ENCODE assay signal across 10 cellular contexts in the genomic region with DNA sequence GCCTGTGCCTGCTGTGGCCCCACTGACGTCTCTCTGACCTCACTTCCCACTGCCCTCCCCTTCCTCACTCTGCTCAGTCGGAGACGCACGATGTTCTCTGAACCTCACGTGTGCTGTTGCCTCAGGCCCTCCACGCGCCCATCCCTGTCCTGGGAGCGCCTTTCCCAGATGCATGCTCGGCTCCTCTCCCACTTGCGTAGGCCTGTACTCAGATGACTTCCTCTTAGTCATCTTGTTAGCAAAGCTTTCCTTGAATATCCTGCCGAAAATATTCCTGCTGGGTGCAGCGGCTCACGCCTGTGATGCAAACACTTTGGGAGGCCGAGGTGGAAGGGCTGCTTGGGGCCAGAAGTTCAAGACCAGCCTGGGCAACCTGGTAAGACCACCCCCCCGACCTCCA. TPM values are rescaled to one million over a fixed set of nuclear protein-coding genes. Genes with fewer than 3 reads are reported as not detected.
DNase-seq lines count a peak whose midpoint lies in the region; ATAC-seq and TF ChIP-seq lines count a peak whose summit lies in the region.
"Had no signal": no experiment of that assay in that cellular context is flagged by ENCODE, and none has a peak within 500 bp of the region (broad histone marks: within the 10 kb centered on the region; RNA-seq: fewer than 3 reads in every experiment).

No MANE protein-coding gene starts in this region.

- H3K4me1 Mint-ChIP-seq in Caco-2 (ENCODE audit: low read depth, unreplicated experiment) = no peaks in the 10 kb centered on the region

- intact Hi-C loops in posterior cingulate gyrus (cut with DNase I) = no loop called here
- intact Hi-C loops in Caco-2 (cut with micrococcal nuclease; ENCODE audit: unreplicated experiment) = no loop called here

- no peak overlapping the region for H3K4me3 Mint-ChIP-seq in Caco-2 (ENCODE audit: unreplicated experiment)

- DNase-seq in GM03348 (ENCODE audit: low spot score) (peak; percentile 88), SK-N-DZ (ENCODE audit: low spot score) (peak; percentile 40), fibroblast of peridontal ligament (ENCODE audit: extremely low read depth) (peak; percentile 92), posterior cingulate gyrus (peak in 8 of 10 donors; percentile 52 to 96 (median 77)), NCI-H748 treated with DMSO at 0.1 percent for 48 hours (lab: John Stamatoyannopoulos, UW) (no peak), Caco-2 (no peak)
- no peak for DNase-seq in stimulated activated naive CD4-positive, alpha-beta T cell (lab: John Stamatoyannopoulos, UW)
- DNase-seq: NCI-H1930; stimulated activated CD8-positive, alpha-beta memory T cell treated with anti-CD3 and anti-CD28 coated beads, Interleukin-4, amount 100 ng/mL, for 48 hours had no signal

- POLR2A ChIA-PET in Caco-2 (lab: Charles Lee) = no interaction called here

- H3K9me3 Mint-ChIP-seq in Caco-2 (ENCODE audit: unreplicated experiment) = no peaks in the 10 kb centered on the region

- H3K36me3 ChIP-seq in Caco-2 (ENCODE audit: control insufficient read depth, insufficient read depth, low read length) = no peaks in the 10 kb centered on the region

- no TSS peak for BruUV-seq in Caco-2 (replicated peaks; lab: Mats Ljungman, UMichigan)

- no peaks in the 10 kb centered on the region for H3K27me3 ChIP-seq in Caco-2 (replicated peaks; ENCODE audit: control insufficient read depth, insufficient read depth, low read length)

- TF ChIP-seq CTCF in Caco-2 (IDR thresholded peaks at IDR 0.05; ENCODE audit: insufficient read depth in 1 of 2, low read depth in 1 of 2, low read length in 1 of 2, severe bottlenecking in 1 of 2, unreplicated experiment in 1 of 2) = no peak

- H3K27ac Mint-ChIP-seq in Caco-2 (ENCODE audit: unreplicated experiment) = no peak overlapping the region

- H3K9me3 ChIP-seq in Caco-2 = no peaks in the 10 kb centered on the region

- ATAC-seq in GM18520 (IDR thresholded peaks at IDR 0.05; ENCODE audit: unreplicated experiment) = no peak

- H3K4me3 ChIP-seq in Caco-2 (ENCODE audit: low read depth, low read length) = no peak overlapping the region

- no peaks in the 10 kb centered on the region for H3K4me1 ChIP-seq in Caco-2

- CTCF ChIA-PET in Caco-2 (lab: Charles Lee) = no interaction called here

- peaks cover 5% of the 10 kb centered on the region for H3K27me3 Mint-ChIP-seq in Caco-2 (ENCODE audit: insufficient read depth, unreplicated experiment)

- no peaks in the 10 kb centered on the region for H3K36me3 Mint-ChIP-seq in Caco-2 (ENCODE audit: insufficient read depth, unreplicated experiment)

RNA-seq across cellular contexts. Expression of a gene that starts 9.3 kb away (rescaled TPM):
- 0.17 and 0.22 TPM in 2 replicates for polyA plus RNA-seq in SK-N-DZ (2014; cell fraction: cytosol; rRNA removed)
- polyA plus RNA-seq in SK-N-DZ (2014; cell fraction: nucleus; rRNA removed) = 2.4 and 8.4 TPM in 2 replicates
- not detected in 2 replicates for total RNA-seq in Caco-2 (2022)

RNA-seq across cellular contexts. Expression of a gene that starts 19.9 kb away (rescaled TPM):
- polyA plus RNA-seq in SK-N-DZ (2014; cell fraction: cytosol; rRNA removed) = 0.36 and 1.2 TPM in 2 replicates
- 0.44 and 1.6 TPM in 2 replicates for polyA plus RNA-seq in SK-N-DZ (2014; cell fraction: nucleus; rRNA removed)
- total RNA-seq in Caco-2 (2022) = 2.3 and 2.7 TPM in 2 replicates

RNA-seq across cellular contexts. Expression of a gene that starts 23.0 kb away (rescaled TPM):
- polyA plus RNA-seq in SK-N-DZ (2014; cell fraction: cytosol; rRNA removed) = 1.0 and 2.6 TPM in 2 replicates
- 0.83 and 1.4 TPM in 2 replicates for polyA plus RNA-seq in SK-N-DZ (2014; cell fraction: nucleus; rRNA removed)
- 0.45 and 0.91 TPM in 2 replicates for total RNA-seq in Caco-2 (2022)

RNA-seq across cellular contexts. Expression of a gene that starts 31.9 kb away (rescaled TPM):
- 0.74 TPM in 1 of 2 replicates, not detected in the other for polyA plus RNA-seq in SK-N-DZ (2014; cell fraction: cytosol; rRNA removed)
- 2.1 TPM in 1 of 2 replicates, not detected in the other for polyA plus RNA-seq in SK-N-DZ (2014; cell fraction: nucleus; rRNA removed)
- 2.9 and 4.2 TPM in 2 replicates for total RNA-seq in Caco-2 (2022)

RNA-seq across cellular contexts. Expression of a gene that starts 39.1 kb away (rescaled TPM):
- polyA plus RNA-seq in SK-N-DZ (2014; cell fraction: cytosol; rRNA removed) = 0.29 and 0.75 TPM in 2 replicates
- polyA plus RNA-seq in SK-N-DZ (2014; cell fraction: nucleus; rRNA removed) = 6.8 and 8.0 TPM in 2 replicates
- 18.0 and 21.2 TPM in 2 replicates for total RNA-seq in Caco-2 (2022)

Comparison
In these comparisons a context has a peak if more than half of its experiments do, and no peak if none do; other contexts are left out.
1. DNase-seq: peak in GM03348 (single experiment), SK-N-DZ (single experiment), fibroblast of peridontal ligament (single experiment) and posterior cingulate gyrus (8 of 10); none in NCI-H748 treated with DMSO at 0.1 percent for 48 hours (single experiment), Caco-2 (0 of 2) and stimulated activated naive CD4-positive, alpha-beta T cell (0 of 6).